21 cellular contexts compared by ENCODE assay signal in genomic region chr14:26187996-26188605, GRCh38.
A peak's percentile ranks its signal among the peaks of the same experiment; 100 is the strongest.
DNase-seq lines count a peak whose midpoint lies in the region; ATAC-seq and TF ChIP-seq lines count a peak whose summit lies in the region.
"Had no signal": no experiment of that assay in that cellular context is flagged by ENCODE, and none has a peak within 500 bp of the region (broad histone marks: within the 10 kb centered on the region; RNA-seq: fewer than 3 reads in every experiment).

No MANE protein-coding gene starts in this region.

- WGBS in adrenal gland, 4 donors: 59 to 71% (median 67%) methylated on average over 2 of the region's 2 CpGs

- ATAC-seq in HG02981 (IDR thresholded peaks at IDR 0.05; ENCODE audit: unreplicated experiment): no peak

- DNase-seq in choroid plexus epithelial cell (ENCODE audit: low read depth) (peak; percentile 12), fibroblast of the aortic adventitia (ENCODE audit: low read depth) (peak; percentile 39), neural progenitor cell (ENCODE audit: low spot score) (no peak), NCI-H2029 treated with DMSO at 0.1 percent for 48 hours (lab: John Stamatoyannopoulos, UW) (no peak), adrenal gland (no peak)
- DNase-seq in NK-92 treated with Interleukin-12 subunit alpha and Interleukin-12 subunit beta, amount 100 ng/mL, for 24 hours (lab: John Stamatoyannopoulos, UW): no peak
- DNase-seq: Caco-2; CD4-positive, alpha-beta memory T cell; DMS 273 treated with DMSO at 0.1 percent for 48 hours; DMS79 treated with DMSO at 0.1 percent for 48 hours; H9; KBM-7; NCI-H1092; NCI-H1436; NCI-H1930; NCI-H2227 treated with DMSO at 0.1 percent for 48 hours; NCI-H510A treated with DMSO at 0.1 percent for 48 hours; NCI-H774; Peyer's patch had no signal

- H3K9me3 ChIP-seq in neural progenitor cell (ENCODE audit: low read depth): no peaks in the 10 kb centered on the region
- H3K9me3 ChIP-seq in adrenal gland (replicated peaks in 1 of 3): no peaks in the 10 kb centered on the region
- H3K9me3 ChIP-seq: Caco-2, Peyer's patch had no signal

- H3K4me2 ChIP-seq in neural progenitor cell: no peak overlapping the region
- H3K4me2 ChIP-seq: BLaER1 treated with 17β-estradiol and CSF1 and Interleukin-3, amounts not matched to agents 10 nM and 100 nM had no signal

- no peaks in the 10 kb centered on the region for H3K9me3 Mint-ChIP-seq in neural progenitor cell
- H3K9me3 Mint-ChIP-seq: H9 had no signal

- H3K27me3 ChIP-seq in neural progenitor cell: no peaks in the 10 kb centered on the region
- no peaks in the 10 kb centered on the region for H3K27me3 ChIP-seq in adrenal gland
- H3K27me3 ChIP-seq: Peyer's patch had no signal

- H3K36me3 Mint-ChIP-seq in neural progenitor cell: no peaks in the 10 kb centered on the region
- H3K36me3 Mint-ChIP-seq: CD4-positive, alpha-beta memory T cell had no signal

- no peak overlapping the region for H3K4me3 ChIP-seq in choroid plexus epithelial cell (ENCODE audit: low read depth, low read length)
- no peak overlapping the region for H3K4me3 ChIP-seq in fibroblast of the aortic adventitia (ENCODE audit: low read depth, low read length)
- H3K4me3 ChIP-seq in neural progenitor cell: no peak overlapping the region
- no peak overlapping the region for H3K4me3 ChIP-seq in adrenal gland
- H3K4me3 ChIP-seq: BLaER1 treated with 17β-estradiol and CSF1 and Interleukin-3, amounts not matched to agents 10 nM and 100 nM; Peyer's patch had no signal

- H3K4me1 Mint-ChIP-seq in neural progenitor cell: no peaks in the 10 kb centered on the region
- H3K4me1 Mint-ChIP-seq: CD4-positive, alpha-beta memory T cell; H9 had no signal

- no peaks in the 10 kb centered on the region for H3K79me2 ChIP-seq in neural progenitor cell (ENCODE audit: low read depth)

- H3K9ac ChIP-seq in neural progenitor cell: no peak overlapping the region
- H3K9ac ChIP-seq: BLaER1 treated with 17β-estradiol and CSF1 and Interleukin-3, amounts not matched to agents 10 nM and 100 nM had no signal

- no peaks in the 10 kb centered on the region for H3K36me3 ChIP-seq in neural progenitor cell
- no peaks in the 10 kb centered on the region for H3K36me3 ChIP-seq in adrenal gland (replicated peaks in 1 of 2)
- H3K36me3 ChIP-seq: BLaER1 treated with 17β-estradiol and CSF1 and Interleukin-3, amounts not matched to agents 10 nM and 100 nM; Peyer's patch had no signal

- H3K27me3 Mint-ChIP-seq in neural progenitor cell (ENCODE audit: insufficient read depth, low read depth): peaks cover 2% of the 10 kb centered on the region
- H3K27me3 Mint-ChIP-seq: CD4-positive, alpha-beta memory T cell had no signal

- peak overlapping the region; percentile 18 for H2AFZ ChIP-seq in neural progenitor cell (replicated peaks)

- TF ChIP-seq POLR2A in adrenal gland (IDR thresholded peaks at IDR 0.05): no peak

- H3F3A ChIP-seq in neural progenitor cell (ENCODE audit: low read depth): no peaks in the 10 kb centered on the region

- H4K20me1 ChIP-seq in neural progenitor cell (ENCODE audit: low read depth): no peaks in the 10 kb centered on the region

- no peak overlapping the region for H3K27ac Mint-ChIP-seq in neural progenitor cell
- H3K27ac Mint-ChIP-seq: CD4-positive, alpha-beta memory T cell; H9 had no signal

- intact Hi-C loops in adrenal gland (cut with DNase I): no loop called here

- H3K4me1 ChIP-seq in neural progenitor cell (peaks cover 6% of the 10 kb centered on the region), adrenal gland (replicated peaks in 1 of 2) (no peaks in the 10 kb centered on the region)
- H3K4me1 ChIP-seq: BLaER1 treated with 17β-estradiol and CSF1 and Interleukin-3, amounts not matched to agents 10 nM and 100 nM; Caco-2; Peyer's patch had no signal

- no peak overlapping the region for H3K27ac ChIP-seq in neural progenitor cell
- H3K27ac ChIP-seq in adrenal gland: no peak overlapping the region
- H3K27ac ChIP-seq: BLaER1 treated with 17β-estradiol and CSF1 and Interleukin-3, amounts not matched to agents 10 nM and 100 nM; Peyer's patch had no signal

- TF ChIP-seq CTCF in choroid plexus epithelial cell (conservative IDR thresholded peaks at IDR 0.05; ENCODE audit: low read depth, low read length): no peak
- no peak for TF ChIP-seq CTCF in fibroblast of the aortic adventitia (IDR thresholded peaks at IDR 0.05; ENCODE audit: insufficient read depth, low read length)
- no peak for TF ChIP-seq CTCF in neural progenitor cell (IDR thresholded peaks at IDR 0.05)
- no peak for TF ChIP-seq CTCF in adrenal gland (IDR thresholded peaks at IDR 0.05)

- H3K4me3 Mint-ChIP-seq in neural progenitor cell: no peak overlapping the region
- H3K4me3 Mint-ChIP-seq: CD4-positive, alpha-beta memory T cell; H9 had no signal

Comparison
In these comparisons a context has a peak if more than half of its experiments do, and no peak if none do; other contexts are left out.
1. DNase-seq: peak in choroid plexus epithelial cell (single experiment) and fibroblast of the aortic adventitia (single experiment); none in neural progenitor cell (single experiment), NCI-H2029 treated with DMSO at 0.1 percent for 48 hours (single experiment), NK-92 treated with Interleukin-12 subunit alpha and Interleukin-12 subunit beta, amount 100 ng/mL, for 24 hours (single experiment) and adrenal gland (0 of 7).